21 cellular contexts compared by ENCODE assay signal in the genomic region with DNA sequence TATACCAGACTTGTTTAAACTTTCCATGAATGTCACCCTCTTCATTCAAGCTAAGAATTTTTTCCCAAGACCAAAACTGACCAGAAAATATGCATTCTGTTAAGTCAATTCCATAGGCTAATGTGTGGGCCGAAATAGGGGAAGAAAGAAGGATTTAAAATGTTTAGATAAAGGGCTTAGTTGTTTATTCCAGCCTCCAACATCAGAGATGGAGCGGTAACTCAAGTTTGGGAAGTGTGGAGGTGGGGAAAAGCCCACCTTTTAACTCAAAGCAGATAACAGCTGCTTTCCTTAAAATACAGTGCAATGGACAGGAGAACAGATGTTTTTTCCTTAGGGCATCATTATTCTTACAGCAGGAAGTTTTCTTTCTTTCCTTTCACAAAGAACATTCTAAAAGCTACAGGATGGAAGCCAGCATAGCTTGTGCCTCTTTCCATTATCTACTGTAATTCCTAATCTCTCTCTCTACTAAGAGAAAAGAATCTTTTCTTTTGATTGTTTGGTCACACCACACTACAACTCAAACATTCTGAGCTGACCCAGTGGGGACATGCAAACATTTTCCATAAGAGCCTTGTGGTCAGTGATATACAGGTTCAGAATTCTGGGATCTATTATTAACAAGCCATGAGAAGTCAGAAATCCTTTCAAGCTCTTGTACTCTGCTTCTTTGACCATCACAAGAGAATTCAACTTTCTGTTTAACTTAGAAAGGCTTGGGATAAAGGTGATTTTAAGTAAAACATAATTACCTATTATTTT.
DNase-seq lines count a peak whose midpoint lies in the region; ATAC-seq and TF ChIP-seq lines count a peak whose summit lies in the region.
"Had no signal": no experiment of that assay in that cellular context is flagged by ENCODE, and none has a peak within 500 bp of the region (broad histone marks: within the 10 kb centered on the region; RNA-seq: fewer than 3 reads in every experiment).

No MANE protein-coding gene starts in this region.

- H3K9me2 ChIP-seq in SK-N-SH: no peaks in the 10 kb centered on the region

- TF ChIP-seq EP300 in SK-N-SH (IDR thresholded peaks at IDR 0.05; ENCODE audit: borderline replicate concordance in 1 of 2, low read depth in 1 of 2, low read length in 1 of 2): no peak

- 0 out of 2 replicates have a peak overlapping the region, but pooled peaks have one; percentile 33 for H2AFZ ChIP-seq in SK-N-SH (ENCODE audit: low read depth)
- H2AFZ ChIP-seq: PC-9 had no signal

- 98% methylated on average over 2 of the region's 2 CpGs for WGBS in SK-N-SH (ENCODE audit: low lambda C conversion rate)
- 61% methylated on average over 2 of the region's 2 CpGs for WGBS in aorta, 2 donors
- 78% methylated on average over 2 of the region's 2 CpGs for WGBS in prostate gland

- no peaks in the 10 kb centered on the region for H4K20me1 ChIP-seq in SK-N-SH (ENCODE audit: insufficient read depth)

- H3K27me3 ChIP-seq in SK-N-SH (ENCODE audit: insufficient read depth) (no peaks in the 10 kb centered on the region), muscle layer of duodenum (ENCODE audit: low read depth, low read length) (no peaks in the 10 kb centered on the region), aorta (ENCODE audit: control insufficient read depth in 1 of 2, insufficient read depth in 2 of 2, low read length in 1 of 2) (no peaks in the 10 kb centered on the region), prostate gland (replicated peaks; ENCODE audit: insufficient read depth) (no peaks in the 10 kb centered on the region)
- H3K27me3 ChIP-seq: esophagus squamous epithelium had no signal

- TF ChIP-seq CTCF in SK-N-SH (IDR thresholded peaks at IDR 0.05): no peak
- no peak for TF ChIP-seq CTCF in prostate gland (IDR thresholded peaks at IDR 0.05)

- CTCF ChIA-PET in SK-N-SH (lab: Yijun Ruan, JAX): interaction anchor here (0.7 to 1.6 kb wide), 3 partner anchors 21 to 102 kb away, joined by 4 to 6 read pairs (median 4); partner anchors contain the start of gene PDE5A

- peak overlapping the region; percentile 79 to 94; a peak in 3 of 4 replicates for H3K27ac ChIP-seq in SK-N-SH (ENCODE audit: low read depth in 2 of 2, low read length in 1 of 2)
- peak overlapping the region; percentile 58 for H3K27ac ChIP-seq in muscle layer of duodenum (ENCODE audit: low read length)
- peak overlapping the region; percentile 40 to 98 for H3K27ac ChIP-seq in aorta (ENCODE audit: low read depth in 1 of 2, low read length in 2 of 2)
- H3K27ac ChIP-seq in prostate gland: peak overlapping the region in 1 of 2 donors; percentile 17
- H3K27ac ChIP-seq: 22Rv1, C4-2B, PC-9 had no signal

- peaks cover 0 to 22% of the 10 kb centered on the region in 2 experiments for H3K4me1 ChIP-seq in SK-N-SH (ENCODE audit: control insufficient read depth in 1 of 2, insufficient read depth in 2 of 2, low read depth in 1 of 2, low read length in 1 of 2)
- H3K4me1 ChIP-seq in muscle layer of duodenum (ENCODE audit: control insufficient read depth in 1 of 2, insufficient read depth in 2 of 2, low read length in 2 of 2): peaks cover 0 to 20% of the 10 kb centered on the region in 2 donors
- H3K4me1 ChIP-seq in aorta (ENCODE audit: control insufficient read depth in 1 of 2, insufficient read depth in 2 of 2, low read length in 2 of 2): peaks cover 6 to 8% of the 10 kb centered on the region in 2 donors
- H3K4me1 ChIP-seq in prostate gland (replicated peaks): no peaks in the 10 kb centered on the region

- peaks cover 40% of the 10 kb centered on the region for H3F3A ChIP-seq in SK-N-SH (replicated peaks; ENCODE audit: insufficient read depth)

- peak overlapping the region; percentile 71; the same call in 1 of the 2 replicates for H3K4me2 ChIP-seq in SK-N-SH
- H3K4me2 ChIP-seq: PC-9 had no signal

- no peak for TF ChIP-seq RAD21 in SK-N-SH (IDR thresholded peaks at IDR 0.05; ENCODE audit: low read length)

- H3K9me3 ChIP-seq in SK-N-SH: no peaks in the 10 kb centered on the region
- no peaks in the 10 kb centered on the region for H3K9me3 ChIP-seq in muscle layer of duodenum (ENCODE audit: control insufficient read depth in 1 of 2, low read length in 2 of 2)
- H3K9me3 ChIP-seq in aorta (ENCODE audit: control insufficient read depth, low read length): no peaks in the 10 kb centered on the region
- no peaks in the 10 kb centered on the region for H3K9me3 ChIP-seq in prostate gland
- H3K9me3 ChIP-seq: esophagus squamous epithelium had no signal

- POLR2A ChIA-PET in SK-N-SH (lab: Yijun Ruan, JAX): no interaction called here

- intact Hi-C loops in aorta (cut with DNase I): no loop called here
- intact Hi-C loops in prostate gland (cut with DNase I): no loop called here

- ATAC-seq in SK-N-SH treated with all-trans-retinoic acid at 6 μM for 48 hours (no peak), aorta (ENCODE audit: low FRiP score) (no peak)
- ATAC-seq: sciatic nerve had no signal

- H3K9ac ChIP-seq in SK-N-SH: no peak overlapping the region

- H3K79me2 ChIP-seq in SK-N-SH (ENCODE audit: insufficient read depth): peaks cover 3% of the 10 kb centered on the region; the same call in 1 of the 2 replicates

- H3K4me3 ChIP-seq in SK-N-SH (ENCODE audit: low read depth in 2 of 2, low read length in 1 of 2) (no peak overlapping the region), muscle layer of duodenum (ENCODE audit: low read depth in 1 of 2, low read length in 2 of 2) (no peak overlapping the region), aorta (ENCODE audit: low read length in 2 of 2) (no peak overlapping the region), prostate gland (no peak overlapping the region)
- H3K4me3 ChIP-seq: esophagus squamous epithelium, PC-9 had no signal

- no peak for DNase-seq in SK-N-SH
- peak; percentile 9 for DNase-seq in dermis blood vessel endothelial cell
- DNase-seq in aorta: no peak
- no peak for DNase-seq in NCI-H2081 treated with DMSO at 0.1 percent for 48 hours (lab: John Stamatoyannopoulos, UW)
- DNase-seq in prostate gland (ENCODE audit: low spot score): no peak
- DNase-seq in stimulated activated CD4-positive, alpha-beta T cell treated with anti-CD3 and anti-CD28 coated beads, Interleukin-12 subunit alpha, Interleukin-12 subunit beta, amount 100 ng/mL, for 4 hours: no peak
- DNase-seq: activated CD4-positive, alpha-beta T cell treated with anti-CD3 and anti-CD28 coated beads, Interleukin-2, amount 10 ng/mL, durations not matched to agents 24 days and 14 days; activated naive CD4-positive, alpha-beta T cell; DMS 273 treated with DMSO at 0.1 percent for 48 hours; esophagus squamous epithelium; hippocampal formation; Kasumi-1; NCI-H748 treated with DMSO at 0.1 percent for 48 hours; nucleus accumbens; PC-9; substantia nigra had no signal

- peaks cover 7 to 15% of the 10 kb centered on the region in 2 experiments for H3K36me3 ChIP-seq in SK-N-SH (replicated peaks in 1 of 2; ENCODE audit: control insufficient read depth in 1 of 2, insufficient read depth in 2 of 2, low read length in 1 of 2)
- H3K36me3 ChIP-seq in muscle layer of duodenum (ENCODE audit: control insufficient read depth in 1 of 2, insufficient read depth in 2 of 2, low read length in 2 of 2): peaks cover 0 to 11% of the 10 kb centered on the region in 2 donors
- H3K36me3 ChIP-seq in aorta (ENCODE audit: control insufficient read depth in 1 of 2, insufficient read depth in 2 of 2, low read length in 1 of 2): peaks cover 0 to 2% of the 10 kb centered on the region in 2 donors
- no peaks in the 10 kb centered on the region for H3K36me3 ChIP-seq in prostate gland
- H3K36me3 ChIP-seq: esophagus squamous epithelium had no signal

- TF ChIP-seq POLR2A in prostate gland (IDR thresholded peaks at IDR 0.05): no peak

TF ChIP-seq in SK-N-SH, 30 proteins besides CTCF, POLR2A, EP300 and RAD21 (continues in another document):
- TF ChIP-seq MEF2A (IDR thresholded peaks at IDR 0.05; ENCODE audit: borderline replicate concordance, low read depth) (no peak), SMC3 (IDR thresholded peaks at IDR 0.05; ENCODE audit: low read depth, low read length) (no peak), NFIC (IDR thresholded peaks at IDR 0.05; ENCODE audit: borderline replicate concordance) (0 out of 2 replicates have a peak, but pooled peaks have one; percentile 3), PBX3 (IDR thresholded peaks at IDR 0.05) (peak; percentile 14; the same call in 1 of the 2 replicates)

TF ChIP-seq in SK-N-SH treated with all-trans-retinoic acid at 6 μM for 48 hours, 23 proteins besides CTCF, POLR2A, EP300 and RAD21:
- TF ChIP-seq ZC3H10 (CRISPR knock-in tag; IDR thresholded peaks at IDR 0.05): no peak
- TF ChIP-seq ZFP3 (CRISPR knock-in tag; IDR thresholded peaks at IDR 0.05): no peak
- no peak for TF ChIP-seq PPARA (CRISPR knock-in tag; IDR thresholded peaks at IDR 0.05; ENCODE audit: borderline replicate concordance)
- TF ChIP-seq, protein P1, sequence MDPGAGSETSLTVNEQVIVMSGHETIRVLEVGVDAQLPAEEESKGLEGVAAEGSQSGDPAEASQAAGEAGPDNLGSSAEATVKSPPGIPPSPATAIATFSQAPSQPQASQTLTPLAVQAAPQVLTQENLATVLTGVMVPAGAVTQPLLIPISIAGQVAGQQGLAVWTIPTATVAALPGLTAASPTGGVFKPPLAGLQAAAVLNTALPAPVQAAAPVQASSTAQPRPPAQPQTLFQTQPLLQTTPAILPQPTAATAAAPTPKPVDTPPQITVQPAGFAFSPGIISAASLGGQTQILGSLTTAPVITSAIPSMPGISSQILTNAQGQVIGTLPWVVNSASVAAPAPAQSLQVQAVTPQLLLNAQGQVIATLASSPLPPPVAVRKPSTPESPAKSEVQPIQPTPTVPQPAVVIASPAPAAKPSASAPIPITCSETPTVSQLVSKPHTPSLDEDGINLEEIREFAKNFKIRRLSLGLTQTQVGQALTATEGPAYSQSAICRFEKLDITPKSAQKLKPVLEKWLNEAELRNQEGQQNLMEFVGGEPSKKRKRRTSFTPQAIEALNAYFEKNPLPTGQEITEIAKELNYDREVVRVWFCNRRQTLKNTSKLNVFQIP (CRISPR knock-in tag; IDR thresholded peaks at IDR 0.05; ENCODE audit: borderline replicate concordance, low read depth): no peak
